1 cellular context compared by ENCODE assay signal in genomic region chr19:41223431-41224234, GRCh38.
TF ChIP-seq lines count a peak whose summit lies in the region.

No MANE protein-coding gene starts in this region.

TF ChIP-seq in SK-N-SH, 30 proteins besides CTCF, POLR2A, EP300 and RAD21 (continued from another document):
- no peak for TF ChIP-seq REST (IDR thresholded peaks at IDR 0.05; ENCODE audit: low read depth, low read length)
- peak; percentile 31; the same call in 1 of the 2 replicates for TF ChIP-seq SIN3A (IDR thresholded peaks at IDR 0.05; ENCODE audit: borderline replicate concordance, low read depth, low read length)
- no peak for TF ChIP-seq GATA2 (CRISPR knock-in tag; IDR thresholded peaks at IDR 0.05)
- peak; percentile 85; the same call in 1 of the 2 replicates for TF ChIP-seq RXRA (IDR thresholded peaks at IDR 0.05; ENCODE audit: borderline replicate concordance, low read depth)
- TF ChIP-seq JUND (IDR thresholded peaks at IDR 0.05): peak; percentile 97
- no peak for TF ChIP-seq FOXM1 (IDR thresholded peaks at IDR 0.05; ENCODE audit: low read depth)
- no peak for TF ChIP-seq RCOR1 (IDR thresholded peaks at IDR 0.05; ENCODE audit: low read length)
- no peak for TF ChIP-seq MXI1 (IDR thresholded peaks at IDR 0.05; ENCODE audit: low read depth, low read length)
- TF ChIP-seq RFX5 (IDR thresholded peaks at IDR 0.05; ENCODE audit: low read length): no peak
- TF ChIP-seq FOXJ3 (CRISPR knock-in tag; IDR thresholded peaks at IDR 0.05): no peak
